18 cellular contexts compared by ENCODE assay signal in the genomic region with DNA sequence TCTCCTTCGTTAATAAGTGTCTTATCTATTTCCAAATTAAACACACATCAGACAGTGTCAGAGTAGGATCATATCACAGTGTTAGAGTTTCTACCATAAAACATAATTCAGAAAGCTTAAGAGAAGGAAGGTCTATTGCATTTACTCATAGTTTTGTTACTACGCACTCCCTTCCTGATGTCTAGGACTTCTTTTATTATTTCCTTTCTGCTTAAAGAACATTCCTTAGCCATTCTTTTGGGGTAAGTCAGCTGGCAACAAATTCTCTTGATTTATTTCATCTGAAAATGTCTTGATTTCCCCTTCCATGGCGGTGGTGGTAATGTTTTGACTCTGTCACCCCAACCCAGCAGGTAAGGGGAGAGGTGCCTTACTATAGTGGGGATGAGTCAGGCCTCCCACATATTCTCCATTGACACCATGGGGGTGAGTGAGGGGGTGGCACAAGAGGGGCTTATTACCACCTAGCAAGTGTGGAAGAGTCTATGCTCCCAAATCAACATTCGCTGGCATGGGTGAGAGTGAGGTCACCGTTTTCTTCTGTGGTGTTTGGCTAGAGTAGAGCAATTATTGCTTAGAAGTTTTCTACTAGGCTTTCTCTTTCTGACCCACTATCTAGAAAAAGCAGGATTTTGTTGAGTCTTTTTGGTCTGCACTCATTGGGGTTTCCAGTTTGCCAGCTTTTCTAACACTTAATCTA. TPM values are rescaled to one million over a fixed set of nuclear protein-coding genes. Genes with fewer than 3 reads are reported as not detected.
DNase-seq lines count a peak whose midpoint lies in the region; ATAC-seq, FAIRE-seq and TF ChIP-seq lines count a peak whose summit lies in the region.
"Had no signal": no experiment of that assay in that cellular context is flagged by ENCODE, and none has a peak within 500 bp of the region (broad histone marks: within the 10 kb centered on the region; RNA-seq: fewer than 3 reads in every experiment).

No MANE protein-coding gene starts in this region.

- peak overlapping the region; percentile 54 for H2AFZ ChIP-seq in keratinocyte (ENCODE audit: control insufficient read depth, low read length)

- H3K9ac ChIP-seq in keratinocyte (ENCODE audit: control insufficient read depth, extremely low read depth, insufficient read depth, low read length) = no peak overlapping the region

- no peaks in the 10 kb centered on the region for H3K36me3 ChIP-seq in keratinocyte (ENCODE audit: control insufficient read depth in 2 of 2, extremely low read depth in 1 of 2, insufficient read depth in 2 of 2, low read length in 2 of 2)
- H3K36me3 ChIP-seq in testis (ENCODE audit: low read depth, missing control alignments) = no peaks in the 10 kb centered on the region
- H3K36me3 ChIP-seq: breast epithelium, gastroesophageal sphincter had no signal

- H3K9me1 ChIP-seq in keratinocyte (ENCODE audit: control insufficient read depth, extremely low read depth, insufficient read depth, low read length) = no peaks in the 10 kb centered on the region

- no peaks in the 10 kb centered on the region for H4K20me1 ChIP-seq in keratinocyte (ENCODE audit: control insufficient read depth, extremely low read depth, insufficient read depth, low read length)

- in situ Hi-C loops in astrocyte of the spinal cord (cut with HindIII; ENCODE audit: low sequenced_read_pairs) = no loop called here

- dilution Hi-C loops in keratinocyte (cut with MboI; ENCODE audit: extremely low pct_ligation_motif_present, low sequenced_read_pairs) = no loop called here

- H3K4me1 ChIP-seq in keratinocyte (ENCODE audit: control insufficient read depth, extremely low read depth, insufficient read depth, low read length) = peaks cover 20% of the 10 kb centered on the region
- no peaks in the 10 kb centered on the region for H3K4me1 ChIP-seq in testis
- H3K4me1 ChIP-seq: breast epithelium, gastroesophageal sphincter had no signal

- intact Hi-C loops in testis (cut with DNase I; ENCODE audit: low total_unique reads) = no loop called here

- no peak overlapping the region for H3K27ac ChIP-seq in keratinocyte (ENCODE audit: control insufficient read depth, insufficient read depth, low read length)
- no peak overlapping the region for H3K27ac ChIP-seq in testis
- H3K27ac ChIP-seq: breast epithelium, gastroesophageal sphincter, skin epidermis had no signal

- 78 to 84% methylated on average over 4 to 5 of the region's 5 CpGs for WGBS in testis, 2 donors

- FAIRE-seq in keratinocyte (lab: Jason Lieb, UNC) = no peak
- FAIRE-seq: K562 had no signal

- no peaks in the 10 kb centered on the region for H3K79me2 ChIP-seq in keratinocyte (ENCODE audit: control insufficient read depth, insufficient read depth, low read length)

- H3K4me2 ChIP-seq in keratinocyte (ENCODE audit: control insufficient read depth, extremely low read depth, insufficient read depth, low read depth, low read length) = no peak overlapping the region

- TF ChIP-seq POLR2A in testis (IDR thresholded peaks at IDR 0.05) = no peak

- ATAC-seq in HG03457 (IDR thresholded peaks at IDR 0.05; ENCODE audit: unreplicated experiment) = no peak
- ATAC-seq: CD8-positive, alpha-beta T cell; gastroesophageal sphincter; left cardiac atrium; natural killer cell had no signal

- H3K9me3 ChIP-seq in keratinocyte (ENCODE audit: control insufficient read depth, low read depth, low read length) (no peaks in the 10 kb centered on the region), testis (no peaks in the 10 kb centered on the region)
- H3K9me3 ChIP-seq: breast epithelium, gastroesophageal sphincter had no signal

- H3K27me3 ChIP-seq in keratinocyte (ENCODE audit: control insufficient read depth, extremely low read depth, insufficient read depth, low read length) (no peaks in the 10 kb centered on the region), testis (no peaks in the 10 kb centered on the region)
- H3K27me3 ChIP-seq: breast epithelium, gastroesophageal sphincter had no signal

- no peak overlapping the region for H3K4me3 ChIP-seq in astrocyte of the spinal cord (ENCODE audit: low read depth, low read length)
- H3K4me3 ChIP-seq in keratinocyte (ENCODE audit: control insufficient read depth in 2 of 3, extremely low read depth in 1 of 3, insufficient read depth in 2 of 3, low read depth in 1 of 3, low read length in 3 of 3) = no peak overlapping the region
- no peak overlapping the region for H3K4me3 ChIP-seq in testis
- H3K4me3 ChIP-seq: breast epithelium, gastroesophageal sphincter, K562, skin epidermis had no signal

- TF ChIP-seq CTCF in astrocyte of the spinal cord (IDR thresholded peaks at IDR 0.05; ENCODE audit: low read depth, low read length) (no peak), keratinocyte (optimal IDR thresholded peaks at IDR 0.05 in 1 of 3, IDR thresholded peaks at IDR 0.05 in 1 of 3, conservative IDR thresholded peaks at IDR 0.05 in 1 of 3; ENCODE audit: extremely low read depth in 1 of 3, insufficient read depth in 2 of 3, low read length in 3 of 3) (no peak), testis (IDR thresholded peaks at IDR 0.05) (no peak)

- DNase-seq in stimulated activated CD4-positive, alpha-beta T cell treated with anti-CD3 and anti-CD28 coated beads, Interleukin-4, amount 100 ng/mL, for 24 hours = peak; percentile 15
- no peak for DNase-seq in stimulated activated CD4-positive, alpha-beta T cell treated with anti-CD3 and anti-CD28 coated beads, Interleukin-2, amount 100 ng/mL, for 24 hours
- DNase-seq in astrocyte of the spinal cord (ENCODE audit: low read depth, low spot score) (peak; percentile 67), keratinocyte (ENCODE audit: low read depth, low spot score) (no peak), testis (no peak), NCI-H146 treated with DMSO at 0.1 percent for 48 hours (lab: John Stamatoyannopoulos, UW; ENCODE audit: unreplicated experiment) (no peak)
- DNase-seq: activated CD4-positive, alpha-beta T cell treated with anti-CD3 and anti-CD28 coated beads, Interleukin-2, amount 10 ng/mL, durations not matched to agents 24 days and 14 days; activated naive CD4-positive, alpha-beta T cell; CD8-positive, alpha-beta T cell; left cardiac atrium; natural killer cell; NCI-H2029 treated with DMSO at 0.1 percent for 48 hours had no signal

RNA-seq across cellular contexts. Expression of a gene that starts 29.9 kb away (rescaled TPM):
- polyA plus RNA-seq in keratinocyte (0.03 TPM in 2 of 3 replicates, not detected in the other), testis (ENCODE audit: insufficient read depth, low read depth, low replicate concordance) (16.1 TPM)
- polyA plus RNA-seq in keratinocyte (2011; ENCODE audit: low read depth) = not detected
- polyA plus RNA-seq in keratinocyte (2011; cell fraction: cytosol; rRNA removed) = 0.01 and 0.04 TPM in 2 replicates
- polyA plus RNA-seq in keratinocyte (2011; cell fraction: nucleus; rRNA removed) = 0.01 and 0.03 TPM in 2 replicates
- 0.03 TPM in 1 of 2 replicates, not detected in the other for polyA plus RNA-seq in keratinocyte (2012; ENCODE audit: low replicate concordance)
- 0.30 TPM in 1 of 3 replicates, not detected in the others for polyA minus RNA-seq in keratinocyte
- not detected for polyA minus RNA-seq in keratinocyte (2011; cell fraction: cytosol; rRNA and poly(A)+ RNA removed)
- polyA minus RNA-seq in keratinocyte (2011; cell fraction: nucleus; rRNA and poly(A)+ RNA removed) = 0.16 TPM in 1 of 2 replicates, not detected in the other
- 1 to 10 TPM; 4.6 to 7.2 TPM for total RNA-seq in testis
- total RNA-seq: activated CD4-positive, alpha-beta T cell treated with anti-CD3 and anti-CD28 coated beads, Interleukin-2, amount 10 ng/mL, durations not matched to agents 24 days and 14 days; CD8-positive, alpha-beta T cell; NCI-H460 had no signal

Comparison
In these comparisons a context has a peak if more than half of its experiments do, and no peak if none do; other contexts are left out.
1. DNase-seq: peak in stimulated activated CD4-positive, alpha-beta T cell treated with anti-CD3 and anti-CD28 coated beads, Interleukin-4, amount 100 ng/mL, for 24 hours (single experiment) and astrocyte of the spinal cord (single experiment); none in stimulated activated CD4-positive, alpha-beta T cell treated with anti-CD3 and anti-CD28 coated beads, Interleukin-2, amount 100 ng/mL, for 24 hours (0 of 2), keratinocyte (single experiment), testis (single experiment) and NCI-H146 treated with DMSO at 0.1 percent for 48 hours (single experiment).
2. RNA of a gene that starts 29.9 kb away (polyA plus RNA-seq): 16.1 TPM in testis (single experiment); 0.01 to 0.04 TPM in keratinocyte; every median in the first group is over 10 times any median in the second.